ENCODE assay signal across 1 cellular context in genomic region chr10:63071145-63071544, GRCh38.
TF ChIP-seq lines count a peak whose summit lies in the region.

No MANE protein-coding gene starts in this region.

TF ChIP-seq in GM23338, 12 proteins besides CTCF, POLR2A, EP300 and RAD21 (continued from another document):
- TF ChIP-seq STAT1 (IDR thresholded peaks at IDR 0.05; ENCODE audit: unreplicated experiment), result no peak
